Comparison of ENCODE assay signal across 2 cellular contexts in genomic region chr1:16961297-16962124, GRCh38.
A peak's percentile ranks its signal among the peaks of the same experiment; 100 is the strongest.
TF ChIP-seq lines count a peak whose summit lies in the region.

No MANE protein-coding gene starts in this region.

TF ChIP-seq in HepG2, 621 proteins besides CTCF, POLR2A, EP300 and RAD21:
- TF ChIP-seq ZNF121 (CRISPR knock-in tag; IDR thresholded peaks at IDR 0.05) (peak; percentile 75), ZMYM3 (CRISPR knock-in tag; IDR thresholded peaks at IDR 0.05) (0 out of 2 replicates have a peak, but pooled peaks have one; percentile 26), ZNF770 (CRISPR knock-in tag; IDR thresholded peaks at IDR 0.05) (peak; percentile 62; the same call in 1 of the 2 replicates), NR2F1 (CRISPR knock-in tag; IDR thresholded peaks at IDR 0.05) (no peak)

TF ChIP-seq in GM12878, 131 proteins besides CTCF, POLR2A, EP300 and RAD21:
- TF ChIP-seq, protein P1, sequence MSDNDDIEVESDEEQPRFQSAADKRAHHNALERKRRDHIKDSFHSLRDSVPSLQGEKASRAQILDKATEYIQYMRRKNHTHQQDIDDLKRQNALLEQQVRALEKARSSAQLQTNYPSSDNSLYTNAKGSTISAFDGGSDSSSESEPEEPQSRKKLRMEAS (IDR thresholded peaks at IDR 0.05; ENCODE audit: low read depth, low read length), result no peak
- TF ChIP-seq RUNX3 (IDR thresholded peaks at IDR 0.05; ENCODE audit: low read length) (no peak), ZNF622 (IDR thresholded peaks at IDR 0.05) (no peak), SUPT20H (IDR thresholded peaks at IDR 0.05; ENCODE audit: borderline replicate concordance, control insufficient read depth, low read depth, low read length) (no peak), SKIL (IDR thresholded peaks at IDR 0.05; ENCODE audit: low read depth, poor library complexity, severe bottlenecking) (no peak), JUND (IDR thresholded peaks at IDR 0.05; ENCODE audit: low read depth, low read length) (no peak), LARP7 (IDR thresholded peaks at IDR 0.05) (no peak), ZZZ3 (IDR thresholded peaks at IDR 0.05; ENCODE audit: control insufficient read depth, insufficient read length, low read depth) (no peak)
TF ChIP-seq in GM12878: peak in this region for 0.
